17 cellular contexts compared by ENCODE assay signal in the genomic region with DNA sequence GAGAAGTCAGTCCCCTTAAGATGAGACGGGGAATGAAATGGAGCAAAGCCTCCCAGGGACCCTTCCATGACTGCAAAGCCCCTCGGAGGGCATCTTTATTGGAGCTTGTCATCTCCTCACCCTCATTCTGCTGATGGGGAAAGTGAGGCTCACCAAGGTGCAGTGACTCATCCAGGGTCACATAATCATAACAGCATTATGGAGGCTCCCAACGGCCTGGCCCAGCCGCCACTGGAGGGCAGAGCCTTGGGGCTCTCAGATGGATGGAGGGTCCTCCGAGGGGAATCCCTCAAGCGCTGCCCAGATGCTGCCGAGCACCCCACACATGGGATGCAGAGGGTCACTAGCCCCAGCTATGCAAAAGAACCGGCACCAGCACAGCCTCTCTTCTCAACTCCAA. TPM values are rescaled to one million over a fixed set of nuclear protein-coding genes. Genes with fewer than 3 reads are reported as not detected.
A peak's percentile ranks its signal among the peaks of the same experiment; 100 is the strongest.
DNase-seq lines count a peak whose midpoint lies in the region; ATAC-seq and TF ChIP-seq lines count a peak whose summit lies in the region.
"Had no signal": no experiment of that assay in that cellular context is flagged by ENCODE, and none has a peak within 500 bp of the region (broad histone marks: within the 10 kb centered on the region; RNA-seq: fewer than 3 reads in every experiment).

No MANE protein-coding gene starts in this region.

- no peak overlapping the region for H2BK15ac ChIP-seq in mesendoderm (replicated peaks; ENCODE audit: low read depth)

- H3K4me3 Mint-ChIP-seq in MCF 10A (ENCODE audit: unreplicated experiment) (no peak overlapping the region), T-cell (no peak overlapping the region)
- no peak overlapping the region for H3K4me3 Mint-ChIP-seq in stimulated activated effector memory CD8-positive, alpha-beta T cell treated with anti-CD3 and anti-CD28 coated beads, Interleukin-12 subunit alpha, Interleukin-12 subunit beta, amount 100 ng/mL, for 72 hours
- H3K4me3 Mint-ChIP-seq: CD8-positive, alpha-beta T cell had no signal

- H3K27me3 ChIP-seq in mammary epithelial cell (ENCODE audit: insufficient read depth, low read length) (no peaks in the 10 kb centered on the region), foreskin keratinocyte (no peaks in the 10 kb centered on the region), mesendoderm (ENCODE audit: insufficient read depth, low read length, poor library complexity) (no peaks in the 10 kb centered on the region)

- POLR2A ChIA-PET in MCF 10A (lab: Yijun Ruan, JAX) (interaction anchor here (0.6 to 2.6 kb wide), 3 partner anchors 10 to 32 kb away, joined by 3 to 11 read pairs (median 4); no protein-coding TSS in a partner anchor), T-cell (lab: Charles Lee) (interaction anchor here in 1 of 2 donors (0.5 to 1.0 kb wide), 2 partner anchors 10 to 47 kb away, joined by 3 to 6 read pairs; no protein-coding TSS in a partner anchor)

- H3K4ac ChIP-seq in mesendoderm (ENCODE audit: low read depth, low read length): no peak overlapping the region

- H2BK120ac ChIP-seq in mesendoderm (ENCODE audit: low read depth, low read length): no peak overlapping the region

- no peak overlapping the region for H2AK5ac ChIP-seq in mesendoderm (ENCODE audit: low read length)

- no peak overlapping the region for H3K18ac ChIP-seq in mesendoderm (ENCODE audit: low read length)

- H3K9me3 ChIP-seq in mammary epithelial cell (replicated peaks; ENCODE audit: insufficient read depth, low read length): no peaks in the 10 kb centered on the region

- TF ChIP-seq CTCF in mammary epithelial cell (conservative IDR thresholded peaks at IDR 0.05 in 1 of 2, IDR thresholded peaks at IDR 0.05 in 1 of 2; ENCODE audit: extremely low read depth in 1 of 2, insufficient read depth in 1 of 2, low read depth in 1 of 2, low read length in 2 of 2) (no peak), MCF 10A (IDR thresholded peaks at IDR 0.05; ENCODE audit: unreplicated experiment) (no peak), foreskin keratinocyte (conservative IDR thresholded peaks at IDR 0.05) (peak; percentile 23)

- H3K23ac ChIP-seq in mesendoderm (ENCODE audit: low read length): no peak overlapping the region

- H3K36me3 ChIP-seq in mammary epithelial cell (ENCODE audit: insufficient read depth, low read length): no peaks in the 10 kb centered on the region
- H3K36me3 ChIP-seq in mesendoderm (ENCODE audit: control insufficient read depth, insufficient read depth, low read length): no peaks in the 10 kb centered on the region

- no peak overlapping the region for H3K4me3 ChIP-seq in mammary epithelial cell (replicated peaks in 1 of 3; ENCODE audit: insufficient read depth in 1 of 3, low read depth in 2 of 3, low read length in 3 of 3)
- H3K4me3 ChIP-seq in mesendoderm (ENCODE audit: low read length): no peak overlapping the region
- H3K4me3 ChIP-seq: K562 had no signal

- dilution Hi-C loops in mammary epithelial cell (cut with HindIII; ENCODE audit: low sequenced_read_pairs): no loop called here

- H4K20me1 ChIP-seq in mammary epithelial cell (ENCODE audit: insufficient read depth, low read length): no peaks in the 10 kb centered on the region

- H3K27ac Mint-ChIP-seq in MCF 10A (ENCODE audit: low read depth, unreplicated experiment) (no peak overlapping the region), T-cell (peak overlapping the region; percentile 61 to 89)
- H3K27ac Mint-ChIP-seq in stimulated activated effector memory CD8-positive, alpha-beta T cell treated with anti-CD3 and anti-CD28 coated beads, Interleukin-12 subunit alpha, Interleukin-12 subunit beta, amount 100 ng/mL, for 72 hours: peak overlapping the region; percentile 51
- H3K27ac Mint-ChIP-seq: CD8-positive, alpha-beta T cell had no signal

- peaks cover 74% of the 10 kb centered on the region for H3K4me1 ChIP-seq in mammary epithelial cell (ENCODE audit: insufficient read depth, low read length)
- peaks cover 49% of the 10 kb centered on the region for H3K4me1 ChIP-seq in foreskin keratinocyte
- H3K4me1 ChIP-seq in mesendoderm (ENCODE audit: control insufficient read depth, low read depth, low read length): peaks cover 10% of the 10 kb centered on the region

- no peak overlapping the region for H4K5ac ChIP-seq in mesendoderm (ENCODE audit: low read length)

- no peak overlapping the region for H4K8ac ChIP-seq in mesendoderm (ENCODE audit: low read depth, low read length)

- in situ Hi-C loops in mammary epithelial cell (cut with MboI; ENCODE audit: low sequenced_read_pairs in 2 of 2): no loop called here

- no peak for DNase-seq in mammary epithelial cell
- no peak for DNase-seq in MCF 10A (ENCODE audit: unreplicated experiment)
- no peak for DNase-seq in T-cell
- DNase-seq in foreskin keratinocyte: no peak
- no peak for DNase-seq in stimulated activated effector memory CD8-positive, alpha-beta T cell treated with anti-CD3 and anti-CD28 coated beads, Interleukin-12 subunit alpha, Interleukin-12 subunit beta, amount 100 ng/mL, for 72 hours (ENCODE audit: low spot score in 2 of 2)
- DNase-seq in mesendoderm: no peak
- no peak for DNase-seq in activated CD4-positive, CD25-positive, alpha-beta regulatory T cell treated with anti-CD3 and anti-CD28 coated beads, Interleukin-2, amount 50 U/mL, for 72 hours
- DNase-seq: CD8-positive, alpha-beta T cell; DND-41; GDM1; NCI-H146; NCI-H2081 treated with DMSO at 0.1 percent for 48 hours; NCI-H524 treated with DMSO at 0.1 percent for 48 hours; PC-3; Right ventricle myocardium superior had no signal

- ATAC-seq in T-cell (replicated peaks in 1 of 4): no peak
- peak; percentile 2 for ATAC-seq in foreskin keratinocyte
- peak; percentile 37 for ATAC-seq in stimulated activated effector memory CD8-positive, alpha-beta T cell treated with anti-CD3 and anti-CD28 coated beads, Interleukin-12 subunit alpha, Interleukin-12 subunit beta, amount 100 ng/mL, for 72 hours
- no peak for ATAC-seq in GM21723 (IDR thresholded peaks at IDR 0.05; ENCODE audit: unreplicated experiment)
- ATAC-seq: CD8-positive, alpha-beta T cell had no signal

- H3K4me1 Mint-ChIP-seq in MCF 10A (ENCODE audit: insufficient read depth, unreplicated experiment) (peaks cover 25% of the 10 kb centered on the region), T-cell (peaks cover 72 to 94% (median 80%) of the 10 kb centered on the region in 3 donors)
- peaks cover 83% of the 10 kb centered on the region for H3K4me1 Mint-ChIP-seq in stimulated activated effector memory CD8-positive, alpha-beta T cell treated with anti-CD3 and anti-CD28 coated beads, Interleukin-12 subunit alpha, Interleukin-12 subunit beta, amount 100 ng/mL, for 72 hours

- no peak overlapping the region for H2BK5ac ChIP-seq in mesendoderm (ENCODE audit: low read length)

- intact Hi-C loops in mammary epithelial cell (cut with micrococcal nuclease): loop anchor here (1.0 kb wide), 1 partner anchor 11 kb away; no protein-coding TSS in a partner anchor
- intact Hi-C loops in MCF 10A (cut with micrococcal nuclease): no loop called here

- WGBS in mammary epithelial cell (ENCODE audit: low coverage, missing lambda C conversion rate): 93% methylated on average over 4 of the region's 8 CpGs
- no CpG with 5 or more reads among the region's 8 CpGs for WGBS in mesendoderm (ENCODE audit: extremely low coverage, insufficient coverage, low lambda C conversion rate)

- H3K27me3 Mint-ChIP-seq in MCF 10A (ENCODE audit: insufficient read depth, unreplicated experiment): no peaks in the 10 kb centered on the region
- no peaks in the 10 kb centered on the region for H3K27me3 Mint-ChIP-seq in T-cell

- H3K9me3 Mint-ChIP-seq in MCF 10A (ENCODE audit: unreplicated experiment) (no peaks in the 10 kb centered on the region), T-cell (no peaks in the 10 kb centered on the region)
- H3K9me3 Mint-ChIP-seq in stimulated activated effector memory CD8-positive, alpha-beta T cell treated with anti-CD3 and anti-CD28 coated beads, Interleukin-12 subunit alpha, Interleukin-12 subunit beta, amount 100 ng/mL, for 72 hours: no peaks in the 10 kb centered on the region
- H3K9me3 Mint-ChIP-seq: CD8-positive, alpha-beta T cell had no signal

- H3K56ac ChIP-seq in mesendoderm (ENCODE audit: low read length): no peak overlapping the region

- H3K79me1 ChIP-seq in mesendoderm (ENCODE audit: low read length): peaks cover 1% of the 10 kb centered on the region

- no peak overlapping the region for H2AFZ ChIP-seq in mammary epithelial cell (ENCODE audit: low read depth, low read length)

- no peak overlapping the region for H3K4me2 ChIP-seq in mammary epithelial cell (ENCODE audit: insufficient read depth, low read depth, low read length)
- H3K4me2 ChIP-seq in mesendoderm (ENCODE audit: low read length): no peak overlapping the region

- BruUV-seq in mammary epithelial cell (replicated peaks; lab: Mats Ljungman, UMichigan) (TSS peak; percentile 22), MCF 10A (replicated peaks; lab: Mats Ljungman, UMichigan) (no TSS peak)

- peak overlapping the region; percentile 25 for H3K9ac ChIP-seq in mammary epithelial cell (ENCODE audit: insufficient read depth, low read length)
- H3K9ac ChIP-seq in mesendoderm (ENCODE audit: low read length): no peak overlapping the region

- CTCF ChIA-PET in mammary epithelial cell (lab: Charles Lee; ENCODE audit: low non-redundant PET): no interaction called here
- CTCF ChIA-PET in MCF 10A (lab: Yijun Ruan, JAX): interaction anchor here (0.9 to 2.1 kb wide), 3 partner anchors 10 to 35 kb away, joined by 3 to 10 read pairs (median 4); no protein-coding TSS in a partner anchor
- CTCF ChIA-PET in T-cell (lab: Charles Lee): no interaction called here

- H3K79me2 ChIP-seq in mammary epithelial cell (ENCODE audit: insufficient read depth, low read length) (peaks cover 99% of the 10 kb centered on the region), mesendoderm (ENCODE audit: control insufficient read depth, insufficient read depth, low read length) (peaks cover 3% of the 10 kb centered on the region)

- H3K27ac ChIP-seq in mammary epithelial cell (ENCODE audit: insufficient read depth, low read depth, low read length): peak overlapping the region; percentile 96
- peak overlapping the region; percentile 86 for H3K27ac ChIP-seq in foreskin keratinocyte
- H3K27ac ChIP-seq in mesendoderm (ENCODE audit: low read depth, low read length): no peak overlapping the region

- H3K36me3 Mint-ChIP-seq in MCF 10A (ENCODE audit: insufficient read depth, unreplicated experiment) (peaks cover 4% of the 10 kb centered on the region), T-cell (no peaks in the 10 kb centered on the region)
- peaks cover 25% of the 10 kb centered on the region for H3K36me3 Mint-ChIP-seq in stimulated activated effector memory CD8-positive, alpha-beta T cell treated with anti-CD3 and anti-CD28 coated beads, Interleukin-12 subunit alpha, Interleukin-12 subunit beta, amount 100 ng/mL, for 72 hours

RNA-seq across cellular contexts. Expression of gene IFFO2, which starts 18.9 kb away (rescaled TPM):
- total RNA-seq in mammary epithelial cell (100 to 1,000 TPM in 1 of 2 donors, 10 to 100 TPM in 1; 94.8 to 304 TPM), MCF 10A (2022) (10.8 and 21.0 TPM in 2 replicates), T-cell (10 to 100 TPM; 36.0 to 76.2 (median 37.7) TPM), foreskin keratinocyte (47.5 and 57.3 TPM in 2 replicates)
- polyA plus RNA-seq in mammary epithelial cell (66.9 TPM), foreskin keratinocyte (18.3 and 23.6 TPM in 2 replicates)
- 116 TPM for polyA minus RNA-seq in mammary epithelial cell
- 10.7 TPM for polyA plus RNA-seq in mesendoderm (2013, experiment 1 of 2)
- polyA plus RNA-seq in mesendoderm (2013, experiment 2 of 2): 11.3 TPM

RNA-seq across cellular contexts. Expression of gene ALDH4A1, which starts 35.2 kb away (rescaled TPM):
- total RNA-seq in mammary epithelial cell: 10 to 100 TPM; 24.0 to 41.4 TPM
- 35.3 TPM for polyA plus RNA-seq in mammary epithelial cell
- 24.8 TPM for polyA minus RNA-seq in mammary epithelial cell
- 5.7 and 6.3 TPM in 2 replicates for total RNA-seq in MCF 10A (2022)
- total RNA-seq in T-cell: 1 to 10 TPM in 4 of 5 donors, under 1 TPM in 1; 0.85 to 2.8 (median 2.2) TPM
- 26.7 and 33.2 TPM in 2 replicates for total RNA-seq in foreskin keratinocyte
- polyA plus RNA-seq in foreskin keratinocyte: 26.3 and 32.6 TPM in 2 replicates
- polyA plus RNA-seq in mesendoderm (2013, experiment 1 of 2): 12.5 TPM
- 11.6 TPM for polyA plus RNA-seq in mesendoderm (2013, experiment 2 of 2)

Comparison
In these comparisons a context has a peak if more than half of its experiments do, and no peak if none do; other contexts are left out.
1. ATAC-seq: peak in foreskin keratinocyte (single experiment) and stimulated activated effector memory CD8-positive, alpha-beta T cell treated with anti-CD3 and anti-CD28 coated beads, Interleukin-12 subunit alpha, Interleukin-12 subunit beta, amount 100 ng/mL, for 72 hours (single experiment); none in T-cell (0 of 4) and GM21723 (single experiment).